Comparison of ENCODE assay signal across 8 cellular contexts in genomic region chr1:184945034-184945433, GRCh38.
DNase-seq lines count a peak whose midpoint lies in the region; ATAC-seq and TF ChIP-seq lines count a peak whose summit lies in the region.

No MANE protein-coding gene starts in this region.

- DNase-seq in AG10803 (ENCODE audit: low read depth) (peak; percentile 25), fibroblast of peridontal ligament (ENCODE audit: extremely low read depth) (peak; percentile 56), NCI-H2107 treated with DMSO at 0.1 percent for 48 hours (lab: John Stamatoyannopoulos, UW; ENCODE audit: unreplicated experiment) (no peak), GF-D8 (lab: John Stamatoyannopoulos, UW) (no peak), NCI-H748 treated with DMSO at 0.1 percent for 48 hours (lab: John Stamatoyannopoulos, UW) (no peak)
- DNase-seq in activated naive CD4-positive, alpha-beta T cell treated with Interleukin-2 at 50 U/mL for 16 hours = no peak

- H3K4me3 ChIP-seq in AG10803 (ENCODE audit: low read length) = no peak overlapping the region

- no peak for TF ChIP-seq CTCF in AG10803 (conservative IDR thresholded peaks at IDR 0.05; ENCODE audit: low read length)

- ATAC-seq in GM21360 (IDR thresholded peaks at IDR 0.05; ENCODE audit: unreplicated experiment) (peak; percentile 67), HG03571 (IDR thresholded peaks at IDR 0.05; ENCODE audit: unreplicated experiment) (peak; percentile 52)

Comparison
In these comparisons a context has a peak if more than half of its experiments do, and no peak if none do; other contexts are left out.
1. DNase-seq: peak in AG10803 (single experiment) and fibroblast of peridontal ligament (single experiment); none in NCI-H2107 treated with DMSO at 0.1 percent for 48 hours (single experiment), activated naive CD4-positive, alpha-beta T cell treated with Interleukin-2 at 50 U/mL for 16 hours (single experiment), GF-D8 (single experiment) and NCI-H748 treated with DMSO at 0.1 percent for 48 hours (single experiment).